8 cellular contexts compared by ENCODE assay signal in the genomic region with DNA sequence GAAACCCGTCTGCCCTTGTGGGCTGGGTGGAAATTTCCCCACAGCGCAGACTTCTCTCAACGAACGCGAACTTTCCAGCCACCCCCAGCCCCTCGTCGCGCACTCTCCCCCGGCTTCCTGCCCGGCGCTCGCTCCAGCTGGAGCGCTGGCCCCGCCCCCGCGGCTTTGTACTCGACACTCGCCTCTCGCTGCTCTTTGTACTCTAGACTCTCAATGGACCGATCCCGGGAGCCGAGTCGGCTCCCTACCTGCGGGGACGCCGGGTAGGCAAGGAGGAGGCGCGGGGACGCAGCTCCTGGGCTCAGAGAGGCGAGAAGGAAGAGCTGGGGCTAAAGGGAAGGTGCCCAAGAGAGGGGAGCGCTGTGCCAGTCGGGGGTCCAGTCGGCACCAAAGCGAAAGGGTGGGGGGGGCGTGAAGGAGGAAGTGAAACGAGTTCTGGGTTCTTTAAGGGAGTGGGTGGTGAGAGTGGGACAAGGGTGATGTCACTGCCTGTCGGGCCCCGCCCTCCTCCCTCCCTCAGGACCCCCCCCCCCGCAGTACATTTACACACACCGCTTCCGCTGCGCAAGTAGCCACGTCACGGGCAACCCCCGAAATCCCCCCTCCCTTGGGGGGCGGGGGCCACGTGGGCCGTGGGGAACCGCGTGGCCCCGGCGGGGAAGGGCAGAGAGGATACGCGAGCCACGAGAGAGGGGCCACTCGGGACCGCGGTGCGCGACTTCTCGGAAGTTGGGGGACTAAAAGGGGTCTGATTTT. TPM values are rescaled to one million over a fixed set of nuclear protein-coding genes. Genes with fewer than 3 reads are reported as not detected.
A peak's percentile ranks its signal among the peaks of the same experiment; 100 is the strongest.
DNase-seq lines count a peak whose midpoint lies in the region; ATAC-seq and TF ChIP-seq lines count a peak whose summit lies in the region.

No MANE protein-coding gene starts in this region.

- peak overlapping the region; percentile 96 for H3K4me3 Mint-ChIP-seq in activated T-cell treated with anti-CD3 and anti-CD28 coated beads, Interleukin-2, amount 50 U/mL, for 4 hours

- TF ChIP-seq CTCF in AG04450 (IDR thresholded peaks at IDR 0.05; ENCODE audit: low read depth, low read length) (no peak), PC-9 (conservative IDR thresholded peaks at IDR 0.05) (no peak)

- H2AFZ ChIP-seq in PC-9 = 0 out of 2 replicates have a peak overlapping the region, but pooled peaks have one; percentile 70

- H3K27me3 ChIP-seq in AG04450 (ENCODE audit: control insufficient read depth, insufficient read depth, low read length) (no peaks in the 10 kb centered on the region), HUES64 (ENCODE audit: insufficient read depth, low read length) (peaks cover 28% of the 10 kb centered on the region), PC-9 (ENCODE audit: insufficient read depth, low read depth) (no peaks in the 10 kb centered on the region), esophagus (ENCODE audit: control insufficient read depth in 1 of 2, insufficient read depth in 2 of 2, low read length in 2 of 2) (no peaks in the 10 kb centered on the region), mucosa of stomach (ENCODE audit: control insufficient read depth, insufficient read depth, low read length) (no peaks in the 10 kb centered on the region)

- no TSS peak for BruUV-seq in PC-9 (replicated peaks; lab: Mats Ljungman, UMichigan)

- CTCF ChIA-PET in AG04450 (lab: Charles Lee) = interaction anchor here (1.0 kb wide), 1 partner anchor 9 kb away, joined by 3 read pairs; no protein-coding TSS in a partner anchor
- CTCF ChIA-PET in PC-9 (lab: Charles Lee) = no interaction called here

- peaks cover 23% of the 10 kb centered on the region for H3K79me2 ChIP-seq in PC-9 (ENCODE audit: low read depth)

- peak overlapping the region; percentile 59 for H3K4me3 ChIP-seq in AG04450 (ENCODE audit: low read depth, low read length)
- peak overlapping the region; percentile 80 for H3K4me3 ChIP-seq in HUES64 (ENCODE audit: low read length)
- peak overlapping the region; percentile 93 for H3K4me3 ChIP-seq in PC-9
- H3K4me3 ChIP-seq in esophagus (ENCODE audit: low read depth in 1 of 2, low read length in 2 of 2) = peak overlapping the region; percentile 46 to 67
- peak overlapping the region; percentile 48 for H3K4me3 ChIP-seq in mucosa of stomach (ENCODE audit: low read length)

- WGBS in HUES64 = under 1% methylated on average over 57 of the region's 61 CpGs
- WGBS in esophagus, 2 donors = 1% methylated on average over 54 to 61 of the region's 61 CpGs

- POLR2A ChIA-PET in AG04450 (lab: Yijun Ruan, JAX) (interaction anchor here (0.7 to 2.1 kb wide), 3 partner anchors 13 to 250 kb away, joined by 3 to 16 read pairs (median 6); a partner anchor contains a TSS), PC-9 (lab: Charles Lee; ENCODE audit: unreplicated experiment) (interaction anchor here (0.5 to 0.6 kb wide), 2 partner anchors 69 to 160 kb away, joined by 4 to 7 read pairs; no protein-coding TSS in a partner anchor)

- H3K4me1 ChIP-seq in HUES64 (ENCODE audit: insufficient read depth, low read length) (peaks cover 13% of the 10 kb centered on the region), PC-9 (replicated peaks; ENCODE audit: insufficient read depth) (peaks cover 16% of the 10 kb centered on the region), esophagus (ENCODE audit: control insufficient read depth in 2 of 2, insufficient read depth in 2 of 2, low read length in 1 of 2) (peaks cover 9 to 19% of the 10 kb centered on the region in 2 donors), mucosa of stomach (ENCODE audit: control insufficient read depth, insufficient read depth, low read length) (peaks cover 30% of the 10 kb centered on the region)

- ATAC-seq in activated T-cell treated with anti-CD3 and anti-CD28 coated beads, Interleukin-2, amount 50 U/mL, for 4 hours = peak; percentile 14 to 16

- H3K27me3 Mint-ChIP-seq in activated T-cell treated with anti-CD3 and anti-CD28 coated beads, Interleukin-2, amount 50 U/mL, for 4 hours (ENCODE audit: low read depth) = no peaks in the 10 kb centered on the region

- H3K9me3 ChIP-seq in AG04450 (ENCODE audit: control insufficient read depth, insufficient read depth, low read length) (peaks cover 4% of the 10 kb centered on the region; the same call in 1 of the 2 replicates), HUES64 (ENCODE audit: insufficient read depth, low read depth, low read length) (no peaks in the 10 kb centered on the region), PC-9 (ENCODE audit: insufficient read depth, low read depth) (no peaks in the 10 kb centered on the region), esophagus (ENCODE audit: control insufficient read depth in 2 of 2, insufficient read depth in 1 of 2, low read depth in 1 of 2, low read length in 1 of 2) (no peaks in the 10 kb centered on the region), mucosa of stomach (ENCODE audit: control insufficient read depth, low read length) (no peaks in the 10 kb centered on the region)

- peaks cover 39% of the 10 kb centered on the region; the same call in 1 of the 2 replicates for H3F3A ChIP-seq in PC-9 (ENCODE audit: insufficient read depth, low read depth)

- H3K36me3 ChIP-seq in HUES64 (ENCODE audit: insufficient read depth, low read length) (peaks cover 3% of the 10 kb centered on the region; the same call in 1 of the 2 replicates), PC-9 (ENCODE audit: low read depth) (no peaks in the 10 kb centered on the region), esophagus (ENCODE audit: control insufficient read depth in 2 of 2, insufficient read depth in 2 of 2, low read length in 1 of 2) (peaks cover 0 to 25% of the 10 kb centered on the region in 2 donors), mucosa of stomach (ENCODE audit: control insufficient read depth, insufficient read depth, low read length) (no peaks in the 10 kb centered on the region)

- H3K9me2 ChIP-seq in PC-9 (ENCODE audit: insufficient read depth) = no peaks in the 10 kb centered on the region

- H3K4me1 Mint-ChIP-seq in activated T-cell treated with anti-CD3 and anti-CD28 coated beads, Interleukin-2, amount 50 U/mL, for 4 hours (ENCODE audit: low read depth) = peaks cover 42% of the 10 kb centered on the region

- H3K27ac ChIP-seq in AG04450 (ENCODE audit: low read depth, low read length) = peak overlapping the region; percentile 99
- H3K27ac ChIP-seq in HUES64 (ENCODE audit: low read depth, low read length) = peak overlapping the region; percentile 77
- peak overlapping the region; percentile 92 for H3K27ac ChIP-seq in PC-9
- H3K27ac ChIP-seq in esophagus (ENCODE audit: low read depth in 2 of 2, low read length in 1 of 2) = peak overlapping the region; percentile 98 to 100

- intact Hi-C loops in PC-9 (cut with micrococcal nuclease; ENCODE audit: unreplicated experiment) = loop anchor here (1.0 to 5.0 kb wide), 5 partner anchors 7 to 581 kb away; a partner anchor contains a TSS

- H3K9me3 Mint-ChIP-seq in activated T-cell treated with anti-CD3 and anti-CD28 coated beads, Interleukin-2, amount 50 U/mL, for 4 hours = no peaks in the 10 kb centered on the region

- H4K20me1 ChIP-seq in PC-9 (ENCODE audit: insufficient read depth) = peaks cover 10% of the 10 kb centered on the region

- TF ChIP-seq POLR2A in GM19193 (IDR thresholded peaks at IDR 0.05; ENCODE audit: extremely low read depth, insufficient read depth, insufficient read length) = peak; percentile 57

- H3K36me3 Mint-ChIP-seq in activated T-cell treated with anti-CD3 and anti-CD28 coated beads, Interleukin-2, amount 50 U/mL, for 4 hours (ENCODE audit: insufficient read depth) = peaks cover 27% of the 10 kb centered on the region

- DNase-seq in AG04450 (ENCODE audit: low read depth, low spot score) = peak; percentile 57
- DNase-seq in PC-9 = peak; percentile 59 to 80
- DNase-seq in activated T-cell treated with anti-CD3 and anti-CD28 coated beads, Interleukin-2, amount 50 U/mL, for 4 hours = peak; percentile 95
- DNase-seq in stimulated activated CD8-positive, alpha-beta memory T cell treated with anti-CD3 and anti-CD28 coated beads, Interleukin-4, amount 100 ng/mL, for 24 hours (ENCODE audit: low read depth) = peak; percentile 83

- H3K9ac ChIP-seq in HUES64 (ENCODE audit: low read depth, low read length) (peak overlapping the region; percentile 63), mucosa of stomach (ENCODE audit: low read length) (peak overlapping the region; percentile 96)

- peak overlapping the region; percentile 97 for H3K4me2 ChIP-seq in PC-9

RNA-seq across cellular contexts. Expression of a gene that starts 9.7 kb away (rescaled TPM):
- polyA plus RNA-seq in AG04450 (2011; rRNA removed) (2.0 and 2.4 TPM in 2 replicates), esophagus (1 to 10 TPM; 5.2 to 9.0 TPM)
- polyA minus RNA-seq in AG04450 (2011; rRNA and poly(A)+ RNA removed) = 15.3 and 16.4 TPM in 2 replicates
- 9.3 TPM for polyA plus RNA-seq in HUES64 (2013, experiment 1 of 2)
- 10.8 TPM for polyA plus RNA-seq in HUES64 (2013, experiment 2 of 2)
- 41.3 and 41.8 TPM in 2 replicates for total RNA-seq in PC-9 (2021)
- total RNA-seq in activated T-cell treated with anti-CD3 and anti-CD28 coated beads, Interleukin-2, amount 50 U/mL, for 4 hours = 100 to 1,000 TPM; 187 to 226 (median 206) TPM

RNA-seq across cellular contexts. Expression of a gene that starts 11.2 kb away (rescaled TPM):
- 0.29 and 0.45 TPM in 2 replicates for polyA plus RNA-seq in AG04450 (2011; rRNA removed)
- polyA minus RNA-seq in AG04450 (2011; rRNA and poly(A)+ RNA removed) = 0.78 TPM in 1 of 2 replicates, not detected in the other
- polyA plus RNA-seq in HUES64 (2013, experiment 1 of 2) = 11.1 TPM
- polyA plus RNA-seq in HUES64 (2013, experiment 2 of 2) = 13.9 TPM
- total RNA-seq in PC-9 (2021) = 3.1 and 3.4 TPM in 2 replicates
- total RNA-seq in activated T-cell treated with anti-CD3 and anti-CD28 coated beads, Interleukin-2, amount 50 U/mL, for 4 hours = 10 to 100 TPM in 1 of 3 donors, 1 to 10 TPM in 2; 8.9 to 11.1 (median 9.9) TPM
- 1 to 10 TPM; 8.7 to 9.7 TPM for polyA plus RNA-seq in esophagus

RNA-seq across cellular contexts. Expression of a gene that starts 13.6 kb away (rescaled TPM):
- 49.3 and 59.0 TPM in 2 replicates for polyA plus RNA-seq in AG04450 (2011; rRNA removed)
- 10.9 and 15.8 TPM in 2 replicates for polyA minus RNA-seq in AG04450 (2011; rRNA and poly(A)+ RNA removed)
- 49.8 TPM for polyA plus RNA-seq in HUES64 (2013, experiment 1 of 2)
- 47.3 TPM for polyA plus RNA-seq in HUES64 (2013, experiment 2 of 2)
- total RNA-seq in PC-9 (2021) = 159 and 176 TPM in 2 replicates
- total RNA-seq in activated T-cell treated with anti-CD3 and anti-CD28 coated beads, Interleukin-2, amount 50 U/mL, for 4 hours = 10 to 100 TPM; 40.4 to 47.5 (median 41.5) TPM
- 100 to 1,000 TPM; 108 to 122 TPM for polyA plus RNA-seq in esophagus

RNA-seq across cellular contexts. Expression of a gene that starts 14.1 kb away (rescaled TPM):
- 6.9 and 8.1 TPM in 2 replicates for polyA plus RNA-seq in AG04450 (2011; rRNA removed)
- 5.3 and 8.7 TPM in 2 replicates for polyA minus RNA-seq in AG04450 (2011; rRNA and poly(A)+ RNA removed)
- polyA plus RNA-seq in HUES64 (2013, experiment 1 of 2) = 12.3 TPM
- 8.8 TPM for polyA plus RNA-seq in HUES64 (2013, experiment 2 of 2)
- total RNA-seq in PC-9 (2021) = 14.3 and 22.0 TPM in 2 replicates
- total RNA-seq in activated T-cell treated with anti-CD3 and anti-CD28 coated beads, Interleukin-2, amount 50 U/mL, for 4 hours = 10 to 100 TPM; 19.7 to 20.8 (median 20.6) TPM
- polyA plus RNA-seq in esophagus = 1 to 10 TPM; 4.7 to 6.3 TPM

RNA-seq across cellular contexts. Expression of a gene that starts 44.9 kb away (rescaled TPM):
- 50.0 and 68.6 TPM in 2 replicates for polyA plus RNA-seq in AG04450 (2011; rRNA removed)
- polyA minus RNA-seq in AG04450 (2011; rRNA and poly(A)+ RNA removed) = 155 and 187 TPM in 2 replicates
- 23.9 TPM for polyA plus RNA-seq in HUES64 (2013, experiment 1 of 2)
- 24.9 TPM for polyA plus RNA-seq in HUES64 (2013, experiment 2 of 2)
- 197 and 219 TPM in 2 replicates for total RNA-seq in PC-9 (2021)
- 100 to 1,000 TPM; 117 to 127 (median 123) TPM for total RNA-seq in activated T-cell treated with anti-CD3 and anti-CD28 coated beads, Interleukin-2, amount 50 U/mL, for 4 hours
- polyA plus RNA-seq in esophagus = 10 to 100 TPM; 37.2 to 78.7 TPM

Comparison
In these comparisons a context has a peak if more than half of its experiments do, and no peak if none do; other contexts are left out.
1. Peak in every context shown above with its lines: DNase-seq, ATAC-seq, H3K4me3 ChIP-seq and H3K27ac ChIP-seq.